In the genomic region with DNA sequence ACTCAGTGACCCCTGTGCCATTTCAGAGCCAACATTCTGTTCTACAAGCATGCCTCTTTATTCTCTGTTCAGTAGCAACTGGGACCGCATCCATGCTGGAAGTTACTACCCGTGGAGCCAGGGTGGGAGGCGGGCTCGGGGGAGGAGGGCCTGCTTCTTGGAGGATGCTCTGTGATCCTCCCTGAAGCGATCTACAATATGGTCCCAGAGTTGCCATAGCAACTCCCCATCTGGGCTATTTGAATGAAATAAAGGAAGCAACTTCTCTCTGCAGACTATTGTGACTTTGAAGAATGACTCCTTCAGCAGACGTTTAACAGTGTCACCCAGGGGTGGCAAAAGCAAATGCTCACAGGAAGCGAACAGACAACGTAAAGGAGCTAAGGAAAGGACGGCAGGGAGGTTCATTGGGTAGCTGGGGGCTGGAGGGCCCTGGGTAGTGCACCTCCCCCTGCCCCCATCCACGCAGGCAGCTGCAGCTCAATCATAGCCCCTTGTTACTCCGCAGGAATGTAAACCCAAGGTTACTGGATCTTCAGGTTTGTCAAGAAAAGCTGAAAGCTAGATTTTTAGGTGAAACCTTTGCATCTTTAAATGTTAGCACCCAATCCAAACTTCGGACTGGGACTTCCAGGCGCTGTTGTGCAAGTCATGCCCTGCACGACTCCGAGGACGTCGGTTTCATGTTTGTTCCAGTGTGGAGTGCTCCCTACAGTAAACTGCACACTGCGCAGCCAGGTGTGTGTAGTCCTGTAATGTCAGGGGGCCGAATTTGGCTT, we compare ENCODE assay signal across 12 cellular contexts. TPM values are rescaled to one million over a fixed set of nuclear protein-coding genes. Genes with fewer than 3 reads are reported as not detected.
DNase-seq lines count a peak whose midpoint lies in the region; ATAC-seq and TF ChIP-seq lines count a peak whose summit lies in the region.
"Had no signal": no experiment of that assay in that cellular context is flagged by ENCODE, and none has a peak within 500 bp of the region (broad histone marks: within the 10 kb centered on the region; RNA-seq: fewer than 3 reads in every experiment).

No MANE protein-coding gene starts in this region.

- H3K9me2 ChIP-seq in Karpas-422 (replicated peaks; ENCODE audit: insufficient read depth, low read length), result no peaks in the 10 kb centered on the region

- no peak overlapping the region for H2AFZ ChIP-seq in Karpas-422 (ENCODE audit: low read length)

- H3K4me3 Mint-ChIP-seq in naive thymus-derived CD4-positive, alpha-beta T cell, result peak overlapping the region in 6 of 10 donors; percentile 4 to 59 (median 32)
- H3K4me3 Mint-ChIP-seq in stimulated activated naive B cell treated with anti-CD40 and anti-IgM and Interleukin-4, amounts not matched to agents 10 μg/mL and 1 μg/mL and 100 μg/mL, for 72 hours, result no peak overlapping the region

- H3K4me1 Mint-ChIP-seq in naive thymus-derived CD4-positive, alpha-beta T cell, result peaks cover 13 to 52% (median 42%) of the 10 kb centered on the region in 7 donors
- peaks cover 15 to 24% of the 10 kb centered on the region in 2 donors for H3K4me1 Mint-ChIP-seq in stimulated activated naive B cell treated with anti-CD40 and anti-IgM and Interleukin-4, amounts not matched to agents 10 μg/mL and 1 μg/mL and 100 μg/mL, for 72 hours

- H3K27ac ChIP-seq in Karpas-422 (ENCODE audit: low read length) (peak overlapping the region; percentile 41), lower lobe of right lung (no peak overlapping the region)
- H3K27ac ChIP-seq in naive thymus-derived CD4-positive, alpha-beta T cell (ENCODE audit: low read depth, low read length), result peak overlapping the region; percentile 17
- H3K27ac ChIP-seq: 22Rv1, VCaP had no signal

- peaks cover 2% of the 10 kb centered on the region; the same call in 1 of the 2 replicates for H4K20me1 ChIP-seq in Karpas-422 (ENCODE audit: insufficient read depth, low read depth, low read length)

- DNase-seq in DMS 273 (lab: John Stamatoyannopoulos, UW; ENCODE audit: unreplicated experiment), result peak; percentile 71
- DNase-seq in DMS 273 treated with DMSO at 0.1 percent for 48 hours (lab: John Stamatoyannopoulos, UW), result no peak
- peak; percentile 84 for DNase-seq in Karpas-422
- peak in 40 of 56 donors; percentile 12 to 81 (median 52) for DNase-seq in amygdala (lab: John Stamatoyannopoulos, UW)
- peak in 5 of 9 donors; percentile 11 to 42 (median 34) for DNase-seq in naive thymus-derived CD4-positive, alpha-beta T cell
- DNase-seq in lower lobe of right lung, result no peak
- DNase-seq in stimulated activated naive B cell treated with anti-CD40 and anti-IgM and Interleukin-4, amounts not matched to agents 10 μg/mL and 1 μg/mL and 100 μg/mL, for 72 hours, result no peak
- DNase-seq: DMS79, NCI-H1694 treated with DMSO at 0.1 percent for 48 hours had no signal

- no peaks in the 10 kb centered on the region for H3K27me3 Mint-ChIP-seq in naive thymus-derived CD4-positive, alpha-beta T cell
- H3K27me3 Mint-ChIP-seq in stimulated activated naive B cell treated with anti-CD40 and anti-IgM and Interleukin-4, amounts not matched to agents 10 μg/mL and 1 μg/mL and 100 μg/mL, for 72 hours, result no peaks in the 10 kb centered on the region

- no peaks in the 10 kb centered on the region for H3K36me3 ChIP-seq in Karpas-422 (ENCODE audit: insufficient read depth, low read length)
- H3K36me3 ChIP-seq in naive thymus-derived CD4-positive, alpha-beta T cell (ENCODE audit: control insufficient read depth in 2 of 3, insufficient read depth in 3 of 3, low read length in 3 of 3), result no peaks in the 10 kb centered on the region
- H3K36me3 ChIP-seq in lower lobe of right lung, result no peaks in the 10 kb centered on the region

- H3K4me2 ChIP-seq in Karpas-422 (ENCODE audit: low read depth, low read length, poor library complexity, severe bottlenecking), result no peak overlapping the region

- CTCF ChIA-PET in naive thymus-derived CD4-positive, alpha-beta T cell (lab: Charles Lee), result interaction anchor here (1.2 to 2.6 kb wide), 2 partner anchors 32 to 67 kb away, joined by 3 to 9 read pairs; no protein-coding TSS in a partner anchor

- ATAC-seq in naive thymus-derived CD4-positive, alpha-beta T cell, result no peak
- ATAC-seq in lower lobe of right lung (no peak), HG02970 (IDR thresholded peaks at IDR 0.05; ENCODE audit: low FRiP score, unreplicated experiment) (no peak)
- ATAC-seq in stimulated activated naive B cell treated with anti-CD40 and anti-IgM and Interleukin-4, amounts not matched to agents 10 μg/mL and 1 μg/mL and 100 μg/mL, for 72 hours (replicated peaks), result no peak

- H3K4me3 ChIP-seq in Karpas-422 (ENCODE audit: low read length) (no peak overlapping the region), lower lobe of right lung (no peak overlapping the region)
- no peak overlapping the region for H3K4me3 ChIP-seq in naive thymus-derived CD4-positive, alpha-beta T cell (ENCODE audit: low read length)

- no peaks in the 10 kb centered on the region for H3K79me2 ChIP-seq in Karpas-422 (ENCODE audit: low read length)

- no peak overlapping the region for H3K9ac ChIP-seq in Karpas-422 (ENCODE audit: low read length)

- peaks cover 0 to 27% (median 0%) of the 10 kb centered on the region in 5 donors for H3K36me3 Mint-ChIP-seq in naive thymus-derived CD4-positive, alpha-beta T cell
- peaks cover 3 to 4% of the 10 kb centered on the region in 2 donors for H3K36me3 Mint-ChIP-seq in stimulated activated naive B cell treated with anti-CD40 and anti-IgM and Interleukin-4, amounts not matched to agents 10 μg/mL and 1 μg/mL and 100 μg/mL, for 72 hours

- TF ChIP-seq CTCF in lower lobe of right lung (IDR thresholded peaks at IDR 0.05), result no peak

- no peaks in the 10 kb centered on the region for H3K9me3 Mint-ChIP-seq in naive thymus-derived CD4-positive, alpha-beta T cell
- no peaks in the 10 kb centered on the region for H3K9me3 Mint-ChIP-seq in stimulated activated naive B cell treated with anti-CD40 and anti-IgM and Interleukin-4, amounts not matched to agents 10 μg/mL and 1 μg/mL and 100 μg/mL, for 72 hours

- POLR2A ChIA-PET in naive thymus-derived CD4-positive, alpha-beta T cell (lab: Charles Lee), result interaction anchor here (1.0 to 4.8 kb wide), 4 partner anchors 36 to 46 kb away, joined by 3 to 29 read pairs (median 8); no protein-coding TSS in a partner anchor

- peaks cover 17% of the 10 kb centered on the region for H3K4me1 ChIP-seq in Karpas-422 (ENCODE audit: low read length)
- H3K4me1 ChIP-seq in naive thymus-derived CD4-positive, alpha-beta T cell (ENCODE audit: control insufficient read depth in 2 of 2, insufficient read depth in 2 of 2, low read length in 2 of 2), result peaks cover 32 to 37% of the 10 kb centered on the region in 2 donors
- no peaks in the 10 kb centered on the region for H3K4me1 ChIP-seq in lower lobe of right lung

- intact Hi-C loops in naive thymus-derived CD4-positive, alpha-beta T cell (cut with micrococcal nuclease), result loop anchor here in 1 of 2 donors (2.0 kb wide), 2 partner anchors 61 to 171 kb away; no protein-coding TSS in a partner anchor
- intact Hi-C loops in lower lobe of right lung (cut with DNase I), result no loop called here

- H3K9me3 ChIP-seq in Karpas-422 (ENCODE audit: low read length), result no peaks in the 10 kb centered on the region
- H3K9me3 ChIP-seq in naive thymus-derived CD4-positive, alpha-beta T cell (ENCODE audit: control insufficient read depth in 2 of 3, low read length in 3 of 3), result no peaks in the 10 kb centered on the region
- no peaks in the 10 kb centered on the region for H3K9me3 ChIP-seq in lower lobe of right lung

- H3K27ac Mint-ChIP-seq in naive thymus-derived CD4-positive, alpha-beta T cell, result peak overlapping the region in 8 of 9 donors; percentile 28 to 76 (median 66)
- H3K27ac Mint-ChIP-seq in stimulated activated naive B cell treated with anti-CD40 and anti-IgM and Interleukin-4, amounts not matched to agents 10 μg/mL and 1 μg/mL and 100 μg/mL, for 72 hours, result no peak overlapping the region

- H3K27me3 ChIP-seq in Karpas-422 (ENCODE audit: low read length) (no peaks in the 10 kb centered on the region), lower lobe of right lung (ENCODE audit: low read depth) (no peaks in the 10 kb centered on the region)
- no peaks in the 10 kb centered on the region for H3K27me3 ChIP-seq in naive thymus-derived CD4-positive, alpha-beta T cell (ENCODE audit: control insufficient read depth in 2 of 2, insufficient read depth in 2 of 2, low read length in 2 of 2)

RNA-seq across cellular contexts. Expression of gene MEAK7, which starts 51.1 kb away (rescaled TPM):
- total RNA-seq in Karpas-422 (2014; rRNA removed; shearing (Covaris generic); ENCODE audit: low replicate concordance), result 8.7 and 10.7 TPM in 2 replicates
- total RNA-seq in naive thymus-derived CD4-positive, alpha-beta T cell, result 10 to 100 TPM in 2 of 5 experiments, 1 to 10 TPM in 3; 6.3 to 56.1 (median 9.3) TPM
- 1 to 10 TPM; 4.0 to 9.3 TPM for polyA plus RNA-seq in naive thymus-derived CD4-positive, alpha-beta T cell
- total RNA-seq in lower lobe of right lung, result 13.0 TPM

Comparison
In these comparisons a context has a peak if more than half of its experiments do, and no peak if none do; other contexts are left out.
1. DNase-seq: peak in DMS 273 (single experiment), Karpas-422 (single experiment), amygdala (40 of 56) and naive thymus-derived CD4-positive, alpha-beta T cell (5 of 9); none in DMS 273 treated with DMSO at 0.1 percent for 48 hours (single experiment), lower lobe of right lung (single experiment) and stimulated activated naive B cell treated with anti-CD40 and anti-IgM and Interleukin-4, amounts not matched to agents 10 μg/mL and 1 μg/mL and 100 μg/mL, for 72 hours (single experiment).
2. H3K4me3 Mint-ChIP-seq: peak in naive thymus-derived CD4-positive, alpha-beta T cell (6 of 10); none in stimulated activated naive B cell treated with anti-CD40 and anti-IgM and Interleukin-4, amounts not matched to agents 10 μg/mL and 1 μg/mL and 100 μg/mL, for 72 hours (0 of 2).